Comparison of ENCODE assay signal across 18 cellular contexts in genomic region chr12:131087991-131088700, GRCh38.
DNase-seq lines count a peak whose midpoint lies in the region; ATAC-seq, FAIRE-seq and TF ChIP-seq lines count a peak whose summit lies in the region.
"Had no signal": no experiment of that assay in that cellular context is flagged by ENCODE, and none has a peak within 500 bp of the region (broad histone marks: within the 10 kb centered on the region; RNA-seq: fewer than 3 reads in every experiment).

No MANE protein-coding gene starts in this region.

- no peaks in the 10 kb centered on the region for H4K20me1 ChIP-seq in HepG2 (ENCODE audit: insufficient read depth, low read length)

- no peak overlapping the region for H2AFZ ChIP-seq in HepG2 (ENCODE audit: low read length)

- H3K27ac Mint-ChIP-seq in glutamatergic neuron (ENCODE audit: unreplicated experiment), result no peak overlapping the region
- H3K27ac Mint-ChIP-seq in effector memory CD8-positive, alpha-beta T cell, result no peak overlapping the region
- H3K27ac Mint-ChIP-seq: activated naive CD8-positive, alpha-beta T cell treated with anti-CD3 and anti-CD28 coated beads, Interleukin-2, amount 50 U/mL, for 24 hours; CD4-positive, alpha-beta memory T cell had no signal

- CTCF ChIA-PET in HepG2 (lab: Yijun Ruan, JAX; ENCODE audit: low intra/inter-chr PET ratio, low total read pairs), result no interaction called here

- peaks cover 4% of the 10 kb centered on the region for H3K9me3 Mint-ChIP-seq in glutamatergic neuron (ENCODE audit: unreplicated experiment)
- no peaks in the 10 kb centered on the region for H3K9me3 Mint-ChIP-seq in effector memory CD8-positive, alpha-beta T cell
- H3K9me3 Mint-ChIP-seq: activated naive CD8-positive, alpha-beta T cell treated with anti-CD3 and anti-CD28 coated beads, Interleukin-2, amount 50 U/mL, for 24 hours; CD4-positive, alpha-beta memory T cell; naive B cell had no signal

- intact Hi-C loops in right lobe of liver (cut with DNase I) (no loop called here), HepG2 (cut with micrococcal nuclease; ENCODE audit: unreplicated experiment) (no loop called here), ovary (cut with DNase I) (no loop called here), aorta (cut with DNase I) (no loop called here)

- H3K27me3 ChIP-seq in right lobe of liver, result no peaks in the 10 kb centered on the region
- no peaks in the 10 kb centered on the region for H3K27me3 ChIP-seq in HepG2 (ENCODE audit: control insufficient read depth in 1 of 2, insufficient read depth in 2 of 2, low read length in 2 of 2)
- no peaks in the 10 kb centered on the region for H3K27me3 ChIP-seq in ovary
- H3K27me3 ChIP-seq in aorta (ENCODE audit: control insufficient read depth in 1 of 2, insufficient read depth in 2 of 2, low read length in 1 of 2), result no peaks in the 10 kb centered on the region
- H3K27me3 ChIP-seq: tibial nerve had no signal

- DNase-seq in right lobe of liver (peak in 2 of 3 donors; percentile 34 to 50), HepG2 (ENCODE audit: low spot score) (no peak), glutamatergic neuron (peak; percentile 10), ovary (peak; percentile 6 to 27 (median 13)), aorta (peak; percentile 32 to 69), NCI-H1930 (lab: John Stamatoyannopoulos, UW) (no peak)
- DNase-seq in effector memory CD8-positive, alpha-beta T cell, result no peak
- DNase-seq: activated naive CD8-positive, alpha-beta T cell treated with anti-CD3 and anti-CD28 coated beads, Interleukin-2, amount 50 U/mL, for 24 hours; DMS53; naive B cell; NCI-H1436 treated with DMSO at 0.1 percent for 48 hours; NCI-H446 treated with DMSO at 0.1 percent for 48 hours; spleen had no signal

- TF ChIP-seq CTCF in right lobe of liver (IDR thresholded peaks at IDR 0.05), result no peak
- no peak for TF ChIP-seq CTCF in HepG2 (CRISPR knock-in tag; IDR thresholded peaks at IDR 0.05)
- TF ChIP-seq CTCF in glutamatergic neuron (IDR thresholded peaks at IDR 0.05; ENCODE audit: partially characterized antibody, unreplicated experiment), result no peak
- TF ChIP-seq CTCF in ovary (IDR thresholded peaks at IDR 0.05), result no peak

- H3K36me3 Mint-ChIP-seq in glutamatergic neuron (ENCODE audit: unreplicated experiment), result peaks cover 6% of the 10 kb centered on the region
- no peaks in the 10 kb centered on the region for H3K36me3 Mint-ChIP-seq in effector memory CD8-positive, alpha-beta T cell (ENCODE audit: insufficient read depth)
- H3K36me3 Mint-ChIP-seq: CD4-positive, alpha-beta memory T cell; naive B cell had no signal

- no peak for FAIRE-seq in HepG2 (lab: Jason Lieb, UNC)
- FAIRE-seq: bronchial epithelial cell had no signal

- no peak overlapping the region for H3K4me2 ChIP-seq in HepG2 (ENCODE audit: low read depth, low read length)

- 73% methylated on average over 5 of the region's 38 CpGs for WGBS in right lobe of liver (ENCODE audit: insufficient coverage, low coverage, low lambda C conversion rate, missing lambda C conversion rate)
- 90% methylated on average over 37 of the region's 38 CpGs for WGBS in HepG2 (ENCODE audit: low lambda C conversion rate)
- 88 to 92% (median 91%) methylated on average over 38 of the region's 38 CpGs for whole genome bisulfite sequencing in ovary, 3 donors
- WGBS in aorta, 2 donors, result 85 to 89% methylated on average over 38 of the region's 38 CpGs

- H3K27me3 Mint-ChIP-seq in glutamatergic neuron (ENCODE audit: unreplicated experiment), result peaks cover 9% of the 10 kb centered on the region
- H3K27me3 Mint-ChIP-seq in effector memory CD8-positive, alpha-beta T cell, result peaks cover 16 to 29% of the 10 kb centered on the region in 2 donors

- peaks cover 4% of the 10 kb centered on the region for H3K4me1 Mint-ChIP-seq in glutamatergic neuron (ENCODE audit: low read depth, unreplicated experiment)
- peaks cover 7 to 12% of the 10 kb centered on the region in 2 donors for H3K4me1 Mint-ChIP-seq in effector memory CD8-positive, alpha-beta T cell (ENCODE audit: low read depth in 2 of 2)

- H3K36me3 ChIP-seq in right lobe of liver (no peaks in the 10 kb centered on the region), HepG2 (replicated peaks in 1 of 2; ENCODE audit: control insufficient read depth in 1 of 2, insufficient read depth in 2 of 2, low read length in 2 of 2) (no peaks in the 10 kb centered on the region), ovary (no peaks in the 10 kb centered on the region), aorta (ENCODE audit: control insufficient read depth in 1 of 2, insufficient read depth in 2 of 2, low read length in 1 of 2) (no peaks in the 10 kb centered on the region)
- H3K36me3 ChIP-seq: spleen had no signal

- TF ChIP-seq RAD21 in HepG2 (CRISPR knock-in tag; IDR thresholded peaks at IDR 0.05), result no peak

- TF ChIP-seq EP300 in HepG2 (IDR thresholded peaks at IDR 0.05; ENCODE audit: low read depth in 2 of 2, low read length in 2 of 2), result no peak
- TF ChIP-seq EP300 in HepG2 (CRISPR knock-in tag; IDR thresholded peaks at IDR 0.05; ENCODE audit: borderline replicate concordance), result no peak
- TF ChIP-seq EP300 in ovary (IDR thresholded peaks at IDR 0.05), result no peak

- no peak for ATAC-seq in right lobe of liver
- no peak for ATAC-seq in HepG2
- no peak for ATAC-seq in aorta (ENCODE audit: low FRiP score)
- ATAC-seq in GM18520 (IDR thresholded peaks at IDR 0.05; ENCODE audit: unreplicated experiment), result no peak
- ATAC-seq in effector memory CD8-positive, alpha-beta T cell (replicated peaks), result no peak
- ATAC-seq: activated naive CD8-positive, alpha-beta T cell treated with anti-CD3 and anti-CD28 coated beads, Interleukin-2, amount 50 U/mL, for 24 hours had no signal

- H3K27ac ChIP-seq in right lobe of liver (no peak overlapping the region), HepG2 (ENCODE audit: extremely low read length, insufficient read depth, low read length) (no peak overlapping the region), ovary (no peak overlapping the region), aorta (ENCODE audit: low read depth in 1 of 2, low read length in 2 of 2) (no peak overlapping the region)
- H3K27ac ChIP-seq: spleen, tibial nerve had no signal

- H3K9ac ChIP-seq in HepG2 (ENCODE audit: insufficient read depth, low read depth, low read length), result no peak overlapping the region

- no peaks in the 10 kb centered on the region for H3K79me2 ChIP-seq in HepG2 (ENCODE audit: insufficient read depth, low read length)

- no peak overlapping the region for H3K4me3 ChIP-seq in right lobe of liver
- H3K4me3 ChIP-seq in HepG2 (replicated peaks in 1 of 3; ENCODE audit: insufficient read depth in 1 of 3, low read depth in 2 of 3, low read length in 3 of 3), result no peak overlapping the region
- H3K4me3 ChIP-seq in ovary, result no peak overlapping the region
- H3K4me3 ChIP-seq in aorta (ENCODE audit: low read length in 2 of 2), result no peak overlapping the region
- H3K4me3 ChIP-seq: lung, spleen, tibial nerve had no signal

- BruUV-seq in HepG2 (replicated peaks; lab: Mats Ljungman, UMichigan), result no TSS peak

- no peak overlapping the region for H3K4me3 Mint-ChIP-seq in glutamatergic neuron (ENCODE audit: unreplicated experiment)
- H3K4me3 Mint-ChIP-seq in effector memory CD8-positive, alpha-beta T cell, result no peak overlapping the region
- H3K4me3 Mint-ChIP-seq: activated naive CD8-positive, alpha-beta T cell treated with anti-CD3 and anti-CD28 coated beads, Interleukin-2, amount 50 U/mL, for 24 hours; CD4-positive, alpha-beta memory T cell had no signal

- TF ChIP-seq POLR2A in right lobe of liver (IDR thresholded peaks at IDR 0.05) (no peak), HepG2 (IDR thresholded peaks at IDR 0.05; ENCODE audit: insufficient read depth in 1 of 2, low read depth in 2 of 2, low read length in 2 of 2) (no peak), ovary (IDR thresholded peaks at IDR 0.05) (no peak)

- H3K4me1 ChIP-seq in right lobe of liver, result no peaks in the 10 kb centered on the region
- peaks cover 8% of the 10 kb centered on the region; the same call in 1 of the 2 replicates for H3K4me1 ChIP-seq in HepG2 (ENCODE audit: insufficient read depth, low read length)
- no peaks in the 10 kb centered on the region for H3K4me1 ChIP-seq in ovary (ENCODE audit: insufficient read depth)
- H3K4me1 ChIP-seq in aorta (ENCODE audit: control insufficient read depth in 1 of 2, insufficient read depth in 2 of 2, low read length in 2 of 2), result no peaks in the 10 kb centered on the region

- POLR2A ChIA-PET in HepG2 (lab: Yijun Ruan, JAX), result no interaction called here

- H3K9me3 ChIP-seq in right lobe of liver (no peaks in the 10 kb centered on the region), HepG2 (ENCODE audit: low read length) (no peaks in the 10 kb centered on the region), ovary (no peaks in the 10 kb centered on the region), aorta (ENCODE audit: control insufficient read depth, low read length) (no peaks in the 10 kb centered on the region)
- H3K9me3 ChIP-seq: spleen, tibial nerve had no signal

- in situ Hi-C loops in HepG2 (cut with HindIII; ENCODE audit: extremely low pct_ligation_motif_present, low pct_unique_long_range_greater_than_20kb), result no loop called here

TF ChIP-seq in HepG2, 621 proteins besides CTCF, POLR2A, EP300 and RAD21 (continues in another document):
- TF ChIP-seq HINFP (CRISPR knock-in tag; IDR thresholded peaks at IDR 0.05; ENCODE audit: low read depth), result no peak
- no peak for TF ChIP-seq ZMYM2 (CRISPR knock-in tag; IDR thresholded peaks at IDR 0.05)
- no peak for TF ChIP-seq IRF9 (CRISPR knock-in tag; IDR thresholded peaks at IDR 0.05; ENCODE audit: borderline replicate concordance)

Comparison
In these comparisons a context has a peak if more than half of its experiments do, and no peak if none do; other contexts are left out.
1. DNase-seq: peak in right lobe of liver (2 of 3), glutamatergic neuron (single experiment), ovary (5 of 5) and aorta (2 of 2); none in HepG2 (single experiment), NCI-H1930 (0 of 2) and effector memory CD8-positive, alpha-beta T cell (0 of 3).